ENCODE assay signal across 10 cellular contexts in genomic region chr11:103806130-103806900, GRCh38.
A peak's percentile ranks its signal among the peaks of the same experiment; 100 is the strongest.
DNase-seq lines count a peak whose midpoint lies in the region; ATAC-seq and TF ChIP-seq lines count a peak whose summit lies in the region.
"Had no signal": no experiment of that assay in that cellular context is flagged by ENCODE, and none has a peak within 500 bp of the region (broad histone marks: within the 10 kb centered on the region; RNA-seq: fewer than 3 reads in every experiment).

No MANE protein-coding gene starts in this region.

- H3K4me3 Mint-ChIP-seq in mesothelial cell of epicardium = no peak overlapping the region
- no peak overlapping the region for H3K4me3 Mint-ChIP-seq in endothelial cell (ENCODE audit: unreplicated experiment)

- DNase-seq in GM03348 (ENCODE audit: low spot score) = peak; percentile 32
- DNase-seq in HT-29 (ENCODE audit: low spot score) = peak; percentile 76
- DNase-seq in epithelial cell of esophagus (ENCODE audit: low read depth) = peak; percentile 73
- DNase-seq in ovary = peak in 3 of 5 donors; percentile 27 to 51 (median 39)
- DNase-seq in mesothelial cell of epicardium (ENCODE audit: low spot score in 2 of 2, unreplicated experiment in 2 of 2) = no peak
- DNase-seq in endothelial cell (ENCODE audit: low spot score) = no peak
- DNase-seq: NCI-H1105 treated with DMSO at 0.1 percent for 48 hours had no signal

- no peak for ATAC-seq in GM18511 (IDR thresholded peaks at IDR 0.05; ENCODE audit: unreplicated experiment)
- ATAC-seq in HG03025 (IDR thresholded peaks at IDR 0.05; ENCODE audit: low FRiP score, unreplicated experiment) = no peak

- no peaks in the 10 kb centered on the region for H3K36me3 Mint-ChIP-seq in mesothelial cell of epicardium
- no peaks in the 10 kb centered on the region for H3K36me3 Mint-ChIP-seq in endothelial cell (ENCODE audit: low read depth, unreplicated experiment)

- H3K27ac Mint-ChIP-seq in mesothelial cell of epicardium = no peak overlapping the region
- H3K27ac Mint-ChIP-seq in endothelial cell (ENCODE audit: unreplicated experiment) = no peak overlapping the region

- no peak for TF ChIP-seq EP300 in ovary (IDR thresholded peaks at IDR 0.05)

- no peaks in the 10 kb centered on the region for H3K36me3 ChIP-seq in ovary

- H3K4me1 ChIP-seq in ovary (ENCODE audit: insufficient read depth) = peaks cover 4% of the 10 kb centered on the region
- H3K4me1 ChIP-seq: parathyroid adenoma had no signal

- TF ChIP-seq CTCF in epithelial cell of esophagus (IDR thresholded peaks at IDR 0.05; ENCODE audit: insufficient read depth, low read depth, low read length, missing control alignments) = no peak
- TF ChIP-seq CTCF in ovary (IDR thresholded peaks at IDR 0.05) = no peak
- no peak for TF ChIP-seq CTCF in mesothelial cell of epicardium (IDR thresholded peaks at IDR 0.05; ENCODE audit: unreplicated experiment)
- TF ChIP-seq CTCF in endothelial cell (IDR thresholded peaks at IDR 0.05; ENCODE audit: unreplicated experiment) = no peak

- H3K4me3 ChIP-seq in epithelial cell of esophagus (ENCODE audit: low read length) (no peak overlapping the region), ovary (no peak overlapping the region)

- H3K9me3 Mint-ChIP-seq in mesothelial cell of epicardium = no peaks in the 10 kb centered on the region
- no peaks in the 10 kb centered on the region for H3K9me3 Mint-ChIP-seq in endothelial cell (ENCODE audit: unreplicated experiment)

- H3K27me3 Mint-ChIP-seq in mesothelial cell of epicardium (ENCODE audit: low read depth) = no peaks in the 10 kb centered on the region
- peaks cover 2% of the 10 kb centered on the region for H3K27me3 Mint-ChIP-seq in endothelial cell (ENCODE audit: unreplicated experiment)

- no peaks in the 10 kb centered on the region for H3K9me3 ChIP-seq in ovary

- H3K27me3 ChIP-seq in ovary = no peaks in the 10 kb centered on the region

- WGBS in ovary, 3 donors = 8 to 16% (median 11%) methylated on average over 5 of the region's 5 CpGs

- intact Hi-C loops in ovary (cut with DNase I) = no loop called here

- peak overlapping the region in 1 of 2 donors; percentile 56 for H3K27ac ChIP-seq in ovary
- H3K27ac ChIP-seq: parathyroid adenoma had no signal

- TF ChIP-seq POLR2A in ovary (IDR thresholded peaks at IDR 0.05) = no peak

- H3K4me1 Mint-ChIP-seq in mesothelial cell of epicardium = no peaks in the 10 kb centered on the region
- H3K4me1 Mint-ChIP-seq in endothelial cell (ENCODE audit: unreplicated experiment) = peaks cover 2% of the 10 kb centered on the region

Comparison
In these comparisons a context has a peak if more than half of its experiments do, and no peak if none do; other contexts are left out.
1. DNase-seq: peak in GM03348 (single experiment), HT-29 (single experiment), epithelial cell of esophagus (single experiment) and ovary (3 of 5); none in mesothelial cell of epicardium (0 of 2) and endothelial cell (single experiment).